In the genomic region with DNA sequence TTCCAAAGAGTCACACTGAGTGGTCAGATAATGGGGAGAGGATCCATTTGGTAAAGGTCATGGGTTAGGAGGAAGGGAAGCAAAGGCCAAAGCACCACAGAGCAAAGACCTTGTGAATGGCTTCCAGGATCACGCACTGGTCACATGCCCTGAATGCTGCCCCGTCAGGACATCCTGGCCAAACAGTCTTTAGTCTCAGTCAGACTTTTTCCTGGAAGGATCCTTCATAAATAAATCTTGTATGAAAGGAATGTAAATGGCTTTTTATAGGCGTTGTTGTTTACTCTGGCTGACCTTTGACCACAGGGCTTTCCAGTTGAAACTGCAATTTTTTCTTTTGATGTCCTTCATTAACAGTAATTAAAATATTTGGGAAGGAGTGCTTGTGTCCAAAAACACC, we compare ENCODE assay signal across 18 cellular contexts. TPM values are rescaled to one million over a fixed set of nuclear protein-coding genes. Genes with fewer than 3 reads are reported as not detected.
DNase-seq lines count a peak whose midpoint lies in the region; ATAC-seq and TF ChIP-seq lines count a peak whose summit lies in the region.
"Had no signal": no experiment of that assay in that cellular context is flagged by ENCODE, and none has a peak within 500 bp of the region (broad histone marks: within the 10 kb centered on the region; RNA-seq: fewer than 3 reads in every experiment).

No MANE protein-coding gene starts in this region.

- in situ Hi-C loops in gastrocnemius medialis (cut with MboI; ENCODE audit: low sequenced_read_pairs in 4 of 4), result no loop called here

- H3K27me3 ChIP-seq in gastrocnemius medialis, result no peaks in the 10 kb centered on the region

- peaks cover 0 to 49% of the 10 kb centered on the region in 2 donors for H3K36me3 ChIP-seq in gastrocnemius medialis

- ATAC-seq in WTC11 (no peak), left colon (peak; percentile 98), gastrocnemius medialis (peak in 1 of 2 donors; percentile 63), GM21717 (IDR thresholded peaks at IDR 0.05; ENCODE audit: unreplicated experiment) (no peak)
- ATAC-seq: K562 had no signal

- H3K27ac ChIP-seq in gastrocnemius medialis, result peak overlapping the region in 3 of 4 donors; percentile 26 to 53 (median 43)

- no peaks in the 10 kb centered on the region for H3K27me3 Mint-ChIP-seq in WTC11 (ENCODE audit: low read depth)
- H3K27me3 Mint-ChIP-seq in Calu3 (ENCODE audit: unreplicated experiment), result no peaks in the 10 kb centered on the region

- TF ChIP-seq CTCF in WTC11 (IDR thresholded peaks at IDR 0.05) (no peak), gastrocnemius medialis (IDR thresholded peaks at IDR 0.05 in 4 of 5, conservative IDR thresholded peaks at IDR 0.05 in 1 of 5) (no peak), Calu3 (IDR thresholded peaks at IDR 0.05; ENCODE audit: unreplicated experiment) (no peak)

- no peaks in the 10 kb centered on the region for H3K9me3 Mint-ChIP-seq in WTC11
- no peaks in the 10 kb centered on the region for H3K9me3 Mint-ChIP-seq in Calu3 (ENCODE audit: low read depth, unreplicated experiment)
- H3K9me3 Mint-ChIP-seq: activated T-helper 2 cell treated with anti-CD3 and anti-CD28 coated beads, Interferon-gamma antibody, Interleukin-2, Interleukin-4, amounts not matched to agents 10 μg/mL and 5 μg/mL and 100 μg/mL, durations not matched to agents 14 hours and 24 hours and 36 hours had no signal

- H3K9me3 ChIP-seq in gastrocnemius medialis, result no peaks in the 10 kb centered on the region
- H3K9me3 ChIP-seq: SK-N-SH had no signal

- intact Hi-C loops in left colon (cut with DNase I, micrococcal nuclease), result no loop called here
- intact Hi-C loops in gastrocnemius medialis (cut with DNase I; ENCODE audit: low total_unique reads), result loop anchor here (5.0 kb wide), 1 partner anchor 94 kb away; no protein-coding TSS in a partner anchor
- intact Hi-C loops in Calu3 (cut with micrococcal nuclease; ENCODE audit: unreplicated experiment), result no loop called here

- H3K4me3 Mint-ChIP-seq in WTC11 (no peak overlapping the region), Calu3 (ENCODE audit: low read depth, unreplicated experiment) (no peak overlapping the region)

- H3K4me1 Mint-ChIP-seq in WTC11 (no peaks in the 10 kb centered on the region), Calu3 (ENCODE audit: low read depth, unreplicated experiment) (no peaks in the 10 kb centered on the region)

- CTCF ChIA-PET in WTC11 (lab: Charles Lee), result no interaction called here
- CTCF ChIA-PET in Calu3 (lab: Charles Lee), result no interaction called here

- H3K4me1 ChIP-seq in gastrocnemius medialis, result peaks cover 19 to 26% of the 10 kb centered on the region in 2 donors

- no TSS peak for BruUV-seq in Calu3 (replicated peaks; lab: Mats Ljungman, UMichigan)

- POLR2A ChIA-PET in WTC11 (lab: Charles Lee), result no interaction called here

- peak overlapping the region; percentile 76; the same call in 1 of the 2 replicates for H3K27ac Mint-ChIP-seq in WTC11
- H3K27ac Mint-ChIP-seq in Calu3 (ENCODE audit: unreplicated experiment), result no peak overlapping the region
- H3K27ac Mint-ChIP-seq: activated T-helper 2 cell treated with anti-CD3 and anti-CD28 coated beads, Interferon-gamma antibody, Interleukin-2, Interleukin-4, amounts not matched to agents 10 μg/mL and 5 μg/mL and 100 μg/mL, durations not matched to agents 14 hours and 24 hours and 36 hours had no signal

- TF ChIP-seq POLR2A in gastrocnemius medialis (IDR thresholded peaks at IDR 0.05), result no peak

- peak; percentile 78 for DNase-seq in HCEC 1CT
- DNase-seq in WTC11 (ENCODE audit: low spot score), result no peak
- peak; percentile 50 to 73 for DNase-seq in left colon
- peak in 1 of 2 donors; percentile 13 for DNase-seq in gastrocnemius medialis
- no peak for DNase-seq in GF-D8 (lab: John Stamatoyannopoulos, UW)
- DNase-seq in Calu3, result no peak
- no peak for DNase-seq in activated CD4-positive, CD25-positive, alpha-beta regulatory T cell treated with anti-CD3 and anti-CD28 coated beads, Interleukin-2, amount 50 U/mL, for 72 hours
- DNase-seq: GOT3; NCI-H1436; NCI-H2227 treated with DMSO at 0.1 percent for 48 hours; right cardiac atrium; SK-N-SH; stimulated activated CD4-positive, alpha-beta T cell treated with anti-CD3 and anti-CD28 coated beads, Interleukin-2, amount 100 ng/mL, for 48 hours; stimulated activated CD8-positive, alpha-beta memory T cell treated with anti-CD3 and anti-CD28 coated beads, Interleukin-4, amount 100 ng/mL, for 48 hours had no signal

- H3K4me3 ChIP-seq in gastrocnemius medialis, result no peak overlapping the region
- H3K4me3 ChIP-seq: K562, lung had no signal

- H3K36me3 Mint-ChIP-seq in WTC11 (peaks cover 31% of the 10 kb centered on the region), Calu3 (ENCODE audit: insufficient read depth, unreplicated experiment) (no peaks in the 10 kb centered on the region)

TF ChIP-seq in WTC11, 78 proteins besides CTCF, POLR2A, EP300 and RAD21 (continues in another document):
- TF ChIP-seq ZNF232 (CRISPR knock-in tag; IDR thresholded peaks at IDR 0.05) (no peak), PRRX2 (CRISPR knock-in tag; IDR thresholded peaks at IDR 0.05) (no peak), ESRRA (CRISPR knock-in tag; IDR thresholded peaks at IDR 0.05; ENCODE audit: borderline replicate concordance) (no peak), ZNF396 (CRISPR knock-in tag; IDR thresholded peaks at IDR 0.05; ENCODE audit: borderline replicate concordance) (no peak), GRHL2 (CRISPR knock-in tag; IDR thresholded peaks at IDR 0.05; ENCODE audit: insufficient replicate concordance, severe bottlenecking) (no peak), SMAD4 (CRISPR knock-in tag; IDR thresholded peaks at IDR 0.05) (no peak), NR2C2 (CRISPR knock-in tag; IDR thresholded peaks at IDR 0.05) (no peak), FOXK1 (CRISPR knock-in tag; IDR thresholded peaks at IDR 0.05) (no peak), ZBTB21 (CRISPR knock-in tag; IDR thresholded peaks at IDR 0.05; ENCODE audit: borderline replicate concordance) (no peak)
- TF ChIP-seq, protein P1, sequence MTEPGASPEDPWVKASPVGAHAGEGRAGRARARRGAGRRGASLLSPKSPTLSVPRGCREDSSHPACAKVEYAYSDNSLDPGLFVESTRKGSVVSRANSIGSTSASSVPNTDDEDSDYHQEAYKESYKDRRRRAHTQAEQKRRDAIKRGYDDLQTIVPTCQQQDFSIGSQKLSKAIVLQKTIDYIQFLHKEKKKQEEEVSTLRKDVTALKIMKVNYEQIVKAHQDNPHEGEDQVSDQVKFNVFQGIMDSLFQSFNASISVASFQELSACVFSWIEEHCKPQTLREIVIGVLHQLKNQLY (CRISPR knock-in tag; IDR thresholded peaks at IDR 0.05), result no peak
- TF ChIP-seq, protein P2, sequence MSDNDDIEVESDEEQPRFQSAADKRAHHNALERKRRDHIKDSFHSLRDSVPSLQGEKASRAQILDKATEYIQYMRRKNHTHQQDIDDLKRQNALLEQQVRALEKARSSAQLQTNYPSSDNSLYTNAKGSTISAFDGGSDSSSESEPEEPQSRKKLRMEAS (CRISPR knock-in tag; IDR thresholded peaks at IDR 0.05), result no peak
- TF ChIP-seq, protein P3, sequence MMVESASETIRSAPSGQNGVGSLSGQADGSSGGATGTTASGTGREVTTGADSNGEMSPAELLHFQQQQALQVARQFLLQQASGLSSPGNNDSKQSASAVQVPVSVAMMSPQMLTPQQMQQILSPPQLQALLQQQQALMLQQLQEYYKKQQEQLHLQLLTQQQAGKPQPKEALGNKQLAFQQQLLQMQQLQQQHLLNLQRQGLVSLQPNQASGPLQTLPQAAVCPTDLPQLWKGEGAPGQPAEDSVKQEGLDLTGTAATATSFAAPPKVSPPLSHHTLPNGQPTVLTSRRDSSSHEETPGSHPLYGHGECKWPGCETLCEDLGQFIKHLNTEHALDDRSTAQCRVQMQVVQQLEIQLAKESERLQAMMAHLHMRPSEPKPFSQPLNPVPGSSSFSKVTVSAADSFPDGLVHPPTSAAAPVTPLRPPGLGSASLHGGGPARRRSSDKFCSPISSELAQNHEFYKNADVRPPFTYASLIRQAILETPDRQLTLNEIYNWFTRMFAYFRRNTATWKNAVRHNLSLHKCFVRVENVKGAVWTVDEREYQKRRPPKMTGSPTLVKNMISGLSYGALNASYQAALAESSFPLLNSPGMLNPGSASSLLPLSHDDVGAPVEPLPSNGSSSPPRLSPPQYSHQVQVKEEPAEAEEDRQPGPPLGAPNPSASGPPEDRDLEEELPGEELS (CRISPR knock-in tag; IDR thresholded peaks at IDR 0.05), result no peak
- TF ChIP-seq, protein P4, sequence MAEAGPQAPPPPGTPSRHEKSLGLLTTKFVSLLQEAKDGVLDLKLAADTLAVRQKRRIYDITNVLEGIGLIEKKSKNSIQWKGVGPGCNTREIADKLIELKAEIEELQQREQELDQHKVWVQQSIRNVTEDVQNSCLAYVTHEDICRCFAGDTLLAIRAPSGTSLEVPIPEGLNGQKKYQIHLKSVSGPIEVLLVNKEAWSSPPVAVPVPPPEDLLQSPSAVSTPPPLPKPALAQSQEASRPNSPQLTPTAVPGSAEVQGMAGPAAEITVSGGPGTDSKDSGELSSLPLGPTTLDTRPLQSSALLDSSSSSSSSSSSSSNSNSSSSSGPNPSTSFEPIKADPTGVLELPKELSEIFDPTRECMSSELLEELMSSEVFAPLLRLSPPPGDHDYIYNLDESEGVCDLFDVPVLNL (CRISPR knock-in tag; IDR thresholded peaks at IDR 0.05; ENCODE audit: borderline replicate concordance, low read depth), result no peak

RNA-seq across cellular contexts. Expression of a gene that starts 48.3 kb away (rescaled TPM):
- 17.2 to 31.0 TPM (median 17.7 TPM) in 3 replicates for total RNA-seq in WTC11 (2021)
- 10 to 100 TPM in 1 of 2 donors, 1 to 10 TPM in 1; 1.8 to 11.0 TPM for total RNA-seq in left colon
- total RNA-seq in gastrocnemius medialis, result 100 to 1,000 TPM in 3 of 4 donors, 10 to 100 TPM in 1; 93.4 to 320 (median 139) TPM
- 5.0 and 5.2 TPM in 2 replicates for total RNA-seq in Calu3 (2022)

Comparison
In these comparisons a context has a peak if more than half of its experiments do, and no peak if none do; other contexts are left out.
1. DNase-seq: peak in HCEC 1CT (single experiment) and left colon (2 of 2); none in WTC11 (single experiment), GF-D8 (single experiment), Calu3 (single experiment) and activated CD4-positive, CD25-positive, alpha-beta regulatory T cell treated with anti-CD3 and anti-CD28 coated beads, Interleukin-2, amount 50 U/mL, for 72 hours (single experiment).